8 cellular contexts compared by ENCODE assay signal in genomic region chr4:22515145-22515887, GRCh38. TPM values are rescaled to one million over a fixed set of nuclear protein-coding genes. Genes with fewer than 3 reads are reported as not detected.
DNase-seq lines count a peak whose midpoint lies in the region; ATAC-seq and TF ChIP-seq lines count a peak whose summit lies in the region.

No MANE protein-coding gene starts in this region.

- intact Hi-C loops in Right ventricle myocardium superior (cut with DNase I), result no loop called here

- peak overlapping the region; percentile 28 for H3K27ac ChIP-seq in urinary bladder (ENCODE audit: low read depth)

- peak overlapping the region; percentile 91 for H3K27ac Mint-ChIP-seq in activated naive CD8-positive, alpha-beta T cell treated with anti-CD3 and anti-CD28 coated beads for 36 hours

- H3K36me3 ChIP-seq in urinary bladder (ENCODE audit: insufficient read depth), result no peaks in the 10 kb centered on the region

- ATAC-seq in HG03103 (IDR thresholded peaks at IDR 0.05; ENCODE audit: low read depth, unreplicated experiment), result peak; percentile 43
- ATAC-seq in Right ventricle myocardium superior (ENCODE audit: poor library complexity), result peak; percentile 72
- ATAC-seq in omental fat pad (ENCODE audit: low FRiP score), result peak; percentile 72
- no peak for ATAC-seq in HG03045 (IDR thresholded peaks at IDR 0.05; ENCODE audit: unreplicated experiment)

- WGBS in urinary bladder, result under 1% methylated on average over 80 of the region's 80 CpGs

- H3K27me3 Mint-ChIP-seq in activated naive CD8-positive, alpha-beta T cell treated with anti-CD3 and anti-CD28 coated beads for 36 hours, result peaks cover 34% of the 10 kb centered on the region

- H3K36me3 Mint-ChIP-seq in activated naive CD8-positive, alpha-beta T cell treated with anti-CD3 and anti-CD28 coated beads for 36 hours, result peaks cover 6% of the 10 kb centered on the region

- no peaks in the 10 kb centered on the region for H3K9me3 Mint-ChIP-seq in activated naive CD8-positive, alpha-beta T cell treated with anti-CD3 and anti-CD28 coated beads for 36 hours

- H3K4me3 ChIP-seq in GM12865 (ENCODE audit: low read depth, low read length) (peak overlapping the region; percentile 56), urinary bladder (ENCODE audit: low read depth, low read length) (peak overlapping the region; percentile 68)

- H3K4me3 Mint-ChIP-seq in activated naive CD8-positive, alpha-beta T cell treated with anti-CD3 and anti-CD28 coated beads for 36 hours, result peak overlapping the region; percentile 91

- peaks cover 2% of the 10 kb centered on the region for H3K4me1 ChIP-seq in urinary bladder (ENCODE audit: insufficient read depth)

- H3K4me1 Mint-ChIP-seq in activated naive CD8-positive, alpha-beta T cell treated with anti-CD3 and anti-CD28 coated beads for 36 hours, result peaks cover 14% of the 10 kb centered on the region

- TF ChIP-seq CTCF in GM12865 (IDR thresholded peaks at IDR 0.05; ENCODE audit: insufficient read depth, low read depth, low read length, missing control alignments) (no peak), omental fat pad (IDR thresholded peaks at IDR 0.05) (no peak)

- DNase-seq in GM12865 (ENCODE audit: low read depth) (peak; percentile 52), NCI-H748 treated with DMSO at 0.1 percent for 48 hours (lab: John Stamatoyannopoulos, UW) (peak; percentile 5), Right ventricle myocardium superior (peak; percentile 79), omental fat pad (ENCODE audit: low spot score) (no peak)
- DNase-seq in activated naive CD8-positive, alpha-beta T cell treated with anti-CD3 and anti-CD28 coated beads for 36 hours, result peak; percentile 57

RNA-seq across cellular contexts. Expression of gene ADGRA3, which starts 0.6 kb away (rescaled TPM):
- 10 to 100 TPM; 12.0 to 13.8 TPM for total RNA-seq in activated naive CD8-positive, alpha-beta T cell treated with anti-CD3 and anti-CD28 coated beads for 36 hours
- 34.3 TPM for total RNA-seq in Right ventricle myocardium superior
- total RNA-seq in omental fat pad, result 10 to 100 TPM; 13.7 to 48.3 (median 28.9) TPM
- total RNA-seq in urinary bladder, result 67.8 TPM
- 12.3 TPM for polyA plus RNA-seq in urinary bladder
